20 cellular contexts compared by ENCODE assay signal in genomic region chr10:131231323-131231964, GRCh38.
DNase-seq lines count a peak whose midpoint lies in the region; ATAC-seq, FAIRE-seq and TF ChIP-seq lines count a peak whose summit lies in the region.
"Had no signal": no experiment of that assay in that cellular context is flagged by ENCODE, and none has a peak within 500 bp of the region (broad histone marks: within the 10 kb centered on the region; RNA-seq: fewer than 3 reads in every experiment).

No MANE protein-coding gene starts in this region.

- no peaks in the 10 kb centered on the region for H3K79me1 ChIP-seq in H9 (ENCODE audit: insufficient read depth, low read depth, low read length, poor library complexity, severe bottlenecking)

- no peak overlapping the region for H2BK15ac ChIP-seq in H9 (ENCODE audit: low read depth, low read length)

- peaks cover 7 to 11% of the 10 kb centered on the region in 2 experiments; a peak in 3 of 5 replicates for H3K9me3 Mint-ChIP-seq in H9

- intact Hi-C loops in kidney (cut with DNase I) = no loop called here

- H3K27ac Mint-ChIP-seq in H9 = no peak overlapping the region
- H3K27ac Mint-ChIP-seq: CD4-positive, CD25-positive, alpha-beta regulatory T cell; IgD-negative memory B cell had no signal

- no peak overlapping the region for H2AK5ac ChIP-seq in H9 (ENCODE audit: insufficient read length, low read length)

- H3K4me1 ChIP-seq in BLaER1 (peaks cover 94% of the 10 kb centered on the region), H9 (ENCODE audit: insufficient read depth, low read length) (no peaks in the 10 kb centered on the region; the same call in 1 of the 2 replicates), kidney (ENCODE audit: control insufficient read depth in 1 of 2, insufficient read depth in 1 of 2, low read depth in 1 of 2, low read length in 2 of 2) (no peaks in the 10 kb centered on the region), osteoblast (ENCODE audit: insufficient read depth, low read length) (no peaks in the 10 kb centered on the region)
- H3K4me1 ChIP-seq: Caco-2 had no signal

- H3K23ac ChIP-seq in H9 (ENCODE audit: insufficient read length, low read depth, low read length) = no peak overlapping the region

- H3K9me3 ChIP-seq in BLaER1 (peaks cover 15% of the 10 kb centered on the region), H9 (ENCODE audit: control insufficient read depth, low read depth, low read length) (no peaks in the 10 kb centered on the region), kidney (ENCODE audit: control insufficient read depth in 1 of 2, low read length in 2 of 2) (no peaks in the 10 kb centered on the region), osteoblast (ENCODE audit: low read depth, low read length) (no peaks in the 10 kb centered on the region)
- H3K9me3 ChIP-seq: Caco-2 had no signal

- H3K14ac ChIP-seq in H9 (ENCODE audit: insufficient read depth, low read length) = peak overlapping the region; percentile 19; the same call in 1 of the 2 replicates

- peaks cover 2 to 17% (median 5%) of the 10 kb centered on the region in 3 experiments; a peak in 5 of 7 replicates for H3K36me3 Mint-ChIP-seq in H9 (ENCODE audit: insufficient read depth in 1 of 3, low read depth in 3 of 3)
- H3K36me3 Mint-ChIP-seq: CD4-positive, CD25-positive, alpha-beta regulatory T cell; IgD-negative memory B cell had no signal

- H3K4me3 Mint-ChIP-seq in H9 = no peak overlapping the region
- H3K4me3 Mint-ChIP-seq: CD4-positive, CD25-positive, alpha-beta regulatory T cell; IgD-negative memory B cell had no signal

- H2AFZ ChIP-seq in H9 (ENCODE audit: low read length) (no peak overlapping the region), osteoblast (ENCODE audit: low read length) (no peak overlapping the region)

- H3K79me2 ChIP-seq in H9 (ENCODE audit: insufficient read depth, low read length) (no peaks in the 10 kb centered on the region), osteoblast (ENCODE audit: insufficient read depth, low read length) (no peaks in the 10 kb centered on the region)

- no peak overlapping the region for H3K4me3 ChIP-seq in BLaER1
- no peak overlapping the region for H3K4me3 ChIP-seq in kidney (ENCODE audit: low read length in 2 of 2)
- H3K4me3 ChIP-seq in osteoblast (ENCODE audit: insufficient read depth, low read length) = no peak overlapping the region

- H4K20me1 ChIP-seq in BLaER1 (peaks cover 17% of the 10 kb centered on the region), H9 (ENCODE audit: control insufficient read depth, insufficient read depth, insufficient read length) (no peaks in the 10 kb centered on the region), osteoblast (ENCODE audit: insufficient read depth, low read length) (no peaks in the 10 kb centered on the region)

- no peak overlapping the region for H4K8ac ChIP-seq in H9 (replicated peaks; ENCODE audit: insufficient read length, low read depth, low read length)

- no CpG with 5 or more reads among the region's 19 CpGs for WGBS in H9 (ENCODE audit: extremely low coverage, insufficient read length, low lambda C conversion rate)

- H3K9ac ChIP-seq in BLaER1 (0 out of 2 replicates have a peak overlapping the region, but pooled peaks have one; percentile 1), H9 (ENCODE audit: extremely low read depth, insufficient read length, low read length) (no peak overlapping the region), kidney (ENCODE audit: low read length in 2 of 2) (no peak overlapping the region)

- no peaks in the 10 kb centered on the region for H3K23me2 ChIP-seq in H9 (ENCODE audit: insufficient read length, low read depth, low read length, poor library complexity, severe bottlenecking)

- no peak for DNase-seq in H9
- DNase-seq in kidney = peak; percentile 43
- DNase-seq in osteoblast (ENCODE audit: insufficient read length, low spot score, missing footprints) = peak; percentile 29
- no peak for DNase-seq in iPS-NIHi7 (ENCODE audit: extremely low spot score)
- DNase-seq in anterior cingulate cortex (lab: John Stamatoyannopoulos, UW) = no peak
- DNase-seq in SIG-M5 treated with dmso at 0.1 percent for 504 hours (lab: John Stamatoyannopoulos, UW; ENCODE audit: unreplicated experiment) = no peak
- DNase-seq: 8988T; Caco-2; CD4-positive, CD25-positive, alpha-beta regulatory T cell; DMS153; GDM1; GOT3; HCEC 1CT; KBM-7 had no signal

- H4K91ac ChIP-seq in H9 (ENCODE audit: insufficient read length, low read depth, low read length) = no peak overlapping the region

- TF ChIP-seq CTCF in H9 (conservative IDR thresholded peaks at IDR 0.05) (no peak), kidney (IDR thresholded peaks at IDR 0.05; ENCODE audit: borderline replicate concordance, extremely low read depth, insufficient read depth) (no peak), osteoblast (IDR thresholded peaks at IDR 0.05; ENCODE audit: extremely low read depth, low read depth, low read length) (no peak)

- H3K27me3 ChIP-seq in BLaER1 (no peaks in the 10 kb centered on the region), H9 (ENCODE audit: insufficient read depth, low read length) (no peaks in the 10 kb centered on the region), osteoblast (ENCODE audit: insufficient read depth, low read length) (no peaks in the 10 kb centered on the region)

- H3K4ac ChIP-seq in H9 (ENCODE audit: low read depth, low read length) = no peak overlapping the region

- H3T11ph ChIP-seq in H9 (ENCODE audit: low read length) = no peak overlapping the region

- no peak for FAIRE-seq in kidney (lab: Jason Lieb, UNC)
- FAIRE-seq: GM12892, GM18507, HepG2 had no signal

- H2BK5ac ChIP-seq in H9 (ENCODE audit: insufficient read length, low read length) = no peak overlapping the region

- ATAC-seq in GM21786 (IDR thresholded peaks at IDR 0.05; ENCODE audit: unreplicated experiment) = no peak
- ATAC-seq: HepG2 had no signal

- peak overlapping the region; percentile 74; the same call in 1 of the 2 replicates for H3K27ac ChIP-seq in BLaER1
- H3K27ac ChIP-seq in H9 (ENCODE audit: insufficient read length, low read depth, low read length) = no peak overlapping the region
- H3K27ac ChIP-seq in kidney (ENCODE audit: low read depth in 2 of 2, low read length in 2 of 2) = no peak overlapping the region
- H3K27ac ChIP-seq in osteoblast (ENCODE audit: low read depth, low read length) = no peak overlapping the region

- H2BK20ac ChIP-seq in H9 (ENCODE audit: low read depth, low read length, poor library complexity, severe bottlenecking) = no peak overlapping the region

- H3K4me1 Mint-ChIP-seq in H9 = peaks cover 15% of the 10 kb centered on the region in 2 experiments
- H3K4me1 Mint-ChIP-seq: CD4-positive, CD25-positive, alpha-beta regulatory T cell; IgD-negative memory B cell had no signal

- no peak overlapping the region for H4K5ac ChIP-seq in H9 (ENCODE audit: insufficient read length, low read depth, low read length)

- no peak overlapping the region for H3K18ac ChIP-seq in H9 (ENCODE audit: insufficient read length, low read depth, low read length)

- no peak overlapping the region for H2BK120ac ChIP-seq in H9 (ENCODE audit: low read depth, low read length, poor library complexity, severe bottlenecking)

- H3K4me2 ChIP-seq in BLaER1 = peak overlapping the region; percentile 88
- no peak overlapping the region for H3K4me2 ChIP-seq in H9 (ENCODE audit: insufficient read depth, insufficient read length, low read length)
- H3K4me2 ChIP-seq in osteoblast (ENCODE audit: insufficient read depth, low read length) = no peak overlapping the region

- no peak overlapping the region for H3K56ac ChIP-seq in H9 (ENCODE audit: insufficient read length, low read depth, low read length)

- no peak overlapping the region for H2BK12ac ChIP-seq in H9 (ENCODE audit: insufficient read length, low read depth, low read length)

- H3K36me3 ChIP-seq in BLaER1 (peaks cover 51% of the 10 kb centered on the region), kidney (ENCODE audit: control insufficient read depth in 1 of 2, insufficient read depth in 2 of 2, low read length in 2 of 2) (no peaks in the 10 kb centered on the region), osteoblast (ENCODE audit: insufficient read depth, low read length) (no peaks in the 10 kb centered on the region)

- H3K27me3 Mint-ChIP-seq in H9 (ENCODE audit: low read depth) = no peaks in the 10 kb centered on the region; the same call in 1 of the 2 replicates
- H3K27me3 Mint-ChIP-seq: CD4-positive, CD25-positive, alpha-beta regulatory T cell; IgD-negative memory B cell had no signal

Comparison
In these comparisons a context has a peak if more than half of its experiments do, and no peak if none do; other contexts are left out.
1. DNase-seq: peak in kidney (single experiment) and osteoblast (single experiment); none in H9 (single experiment), iPS-NIHi7 (single experiment), anterior cingulate cortex (0 of 58) and SIG-M5 treated with dmso at 0.1 percent for 504 hours (single experiment).